ENCODE assay signal across 23 cellular contexts in genomic region chr17:31174215-31174614, GRCh38.
"Had no signal": no experiment of that assay in that cellular context is flagged by ENCODE, and none has a peak within 500 bp of the region (broad histone marks: within the 10 kb centered on the region; RNA-seq: fewer than 3 reads in every experiment).

No MANE protein-coding gene starts in this region.

- H3K9me3 ChIP-seq: colonic mucosa, esophagus muscularis mucosa, esophagus squamous epithelium, gastrocnemius medialis, gastroesophageal sphincter, heart left ventricle, heart right ventricle had no signal

- H3K27ac ChIP-seq: colonic mucosa, coronary artery, dorsolateral prefrontal cortex, epithelial cell of prostate, esophagus muscularis mucosa, esophagus squamous epithelium, foreskin keratinocyte, gastrocnemius medialis, gastroesophageal sphincter, heart left ventricle, heart right ventricle had no signal

- H3K36me3 ChIP-seq: colonic mucosa, esophagus squamous epithelium, gastrocnemius medialis had no signal

- H3K4me1 ChIP-seq: colonic mucosa, esophagus muscularis mucosa, esophagus squamous epithelium, foreskin keratinocyte, gastrocnemius medialis, gastroesophageal sphincter, heart left ventricle, heart right ventricle had no signal

- DNase-seq: colonic mucosa; cortex of kidney; dermis blood vessel endothelial cell; dorsolateral prefrontal cortex; effector CD4-positive, alpha-beta T cell; effector CD8-positive, alpha-beta T cell; effector memory CD4-positive, alpha-beta T cell; effector memory CD8-positive, alpha-beta T cell; endodermal cell; esophagus squamous epithelium; foreskin fibroblast; foreskin keratinocyte; foreskin melanocyte; gastrocnemius medialis; glutamatergic neuron; head of caudate nucleus; heart left ventricle; heart right ventricle had no signal

- ATAC-seq: effector memory CD8-positive, alpha-beta T cell; esophagus mucosa; foreskin keratinocyte; gastrocnemius medialis; gastroesophageal sphincter; heart left ventricle; heart right ventricle had no signal

- H3K4me3 ChIP-seq: colonic mucosa, coronary artery, dorsolateral prefrontal cortex, esophagus muscularis mucosa, esophagus squamous epithelium, gastrocnemius medialis, gastroesophageal sphincter, heart left ventricle, heart right ventricle had no signal

- H3K27me3 ChIP-seq: colonic mucosa, dorsolateral prefrontal cortex, esophagus muscularis mucosa, esophagus squamous epithelium, foreskin keratinocyte, gastrocnemius medialis, gastroesophageal sphincter, heart left ventricle, heart right ventricle had no signal
